Comparison of ENCODE assay signal across 16 cellular contexts in the genomic region with DNA sequence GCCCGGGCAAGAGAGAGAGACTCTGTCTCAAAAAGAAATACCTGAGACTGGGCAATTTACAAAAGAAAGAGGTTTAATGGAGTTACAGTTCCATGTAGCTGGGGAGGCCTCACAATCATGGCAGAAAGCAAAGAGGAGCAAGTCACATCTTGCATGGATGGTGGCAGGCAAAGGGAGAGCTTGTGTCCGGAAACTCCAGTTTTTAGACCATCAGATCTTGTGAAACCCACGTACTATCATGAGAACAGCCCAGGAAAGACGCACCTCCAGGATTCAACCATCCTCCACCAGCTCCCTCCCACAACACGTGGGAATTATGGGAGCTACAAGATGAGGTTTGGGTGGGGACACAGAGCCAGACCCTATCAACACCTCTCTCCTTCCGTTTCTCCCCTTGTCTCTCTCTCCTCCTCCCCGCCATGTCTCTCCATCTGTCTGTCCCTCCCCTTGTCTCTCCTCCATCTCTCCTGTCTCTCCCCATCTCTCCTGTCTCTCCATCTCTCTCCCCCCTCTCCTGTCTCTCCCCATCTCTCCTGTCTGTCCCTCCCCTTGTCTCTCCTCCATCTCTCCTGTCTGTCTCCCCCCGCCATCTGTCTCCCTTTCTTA. TPM values are rescaled to one million over a fixed set of nuclear protein-coding genes. Genes with fewer than 3 reads are reported as not detected.
DNase-seq lines count a peak whose midpoint lies in the region; ATAC-seq, FAIRE-seq and TF ChIP-seq lines count a peak whose summit lies in the region.
"Had no signal": no experiment of that assay in that cellular context is flagged by ENCODE, and none has a peak within 500 bp of the region (broad histone marks: within the 10 kb centered on the region; RNA-seq: fewer than 3 reads in every experiment).

No MANE protein-coding gene starts in this region.

- H3K27ac ChIP-seq in WERI-Rb-1 (0 out of 2 replicates have a peak overlapping the region, but pooled peaks have one; percentile 37), H1 (ENCODE audit: low read depth, low read length) (no peak overlapping the region)
- H3K27ac ChIP-seq: coronary artery had no signal

- no peak for FAIRE-seq in H1 (lab: Jason Lieb, UNC)
- FAIRE-seq: astrocyte, islet of Langerhans had no signal

- no peak overlapping the region for H3K4me3 ChIP-seq in WERI-Rb-1 (ENCODE audit: low read depth, low read length)
- no peak overlapping the region for H3K4me3 ChIP-seq in H1 (ENCODE audit: extremely low read depth in 1 of 4, insufficient read depth in 2 of 4, low read depth in 3 of 4, low read length in 4 of 4)
- H3K4me3 ChIP-seq: coronary artery had no signal

- 90% methylated on average over 8 of the region's 8 CpGs; no CpG with 5 or more reads in 1 of the 2 experiments for WGBS in H1 (ENCODE audit: extremely low coverage in 1 of 2, insufficient coverage in 1 of 2, insufficient read length in 1 of 2, insufficient replicate concordance in 2 of 2, low coverage in 1 of 2, low lambda C conversion rate in 2 of 2, missing lambda C conversion rate in 1 of 2), 2 experiments

- H3K79me2 ChIP-seq in H1 (ENCODE audit: control insufficient read depth in 1 of 2, insufficient read depth in 2 of 2, low read length in 2 of 2) = no peaks in the 10 kb centered on the region

- no peak overlapping the region for H2BK20ac ChIP-seq in H1 (ENCODE audit: low read length)

- no peak for TF ChIP-seq CTCF in WERI-Rb-1 (IDR thresholded peaks at IDR 0.05; ENCODE audit: low read depth, low read length)
- TF ChIP-seq CTCF in H1 (IDR thresholded peaks at IDR 0.05; ENCODE audit: control extremely low read depth in 1 of 3, insufficient read depth in 1 of 3, low read depth in 1 of 3, low read length in 3 of 3) = no peak
- no peak for TF ChIP-seq CTCF in GM10248 (IDR thresholded peaks at IDR 0.05; ENCODE audit: control extremely low read depth, extremely low read depth, low read depth, missing control alignments)

- no peak overlapping the region for H3K56ac ChIP-seq in H1 (replicated peaks; ENCODE audit: insufficient read length, low read depth, low read length)

- no peaks in the 10 kb centered on the region for H3K23me2 ChIP-seq in H1 (ENCODE audit: low read depth, low read length)

- H3K4me1 Mint-ChIP-seq in stimulated activated naive CD8-positive, alpha-beta T cell treated with anti-CD3 and anti-CD28 coated beads, Interleukin-15, Interleukin-2, amounts not matched to agents 100 ng/mL and 50 ng/mL, for 24 hours (ENCODE audit: low read depth) = peaks cover 52% of the 10 kb centered on the region
- peaks cover 99% of the 10 kb centered on the region for H3K4me1 Mint-ChIP-seq in stimulated activated naive CD8-positive, alpha-beta T cell treated with anti-CD3 and anti-CD28 coated beads, Interleukin-15, amount 100 ng/mL, for 72 hours

- no peaks in the 10 kb centered on the region for H3K9me3 Mint-ChIP-seq in stimulated activated naive CD8-positive, alpha-beta T cell treated with anti-CD3 and anti-CD28 coated beads, Interleukin-15, Interleukin-2, amounts not matched to agents 100 ng/mL and 50 ng/mL, for 24 hours
- H3K9me3 Mint-ChIP-seq in stimulated activated naive CD8-positive, alpha-beta T cell treated with anti-CD3 and anti-CD28 coated beads, Interleukin-15, amount 100 ng/mL, for 72 hours = no peaks in the 10 kb centered on the region

- DNase-seq in stimulated activated naive CD8-positive, alpha-beta T cell treated with anti-CD3 and anti-CD28 coated beads, Interleukin-15, amount 100 ng/mL, for 72 hours = no peak
- DNase-seq in WERI-Rb-1 = no peak
- DNase-seq in H1 (ENCODE audit: low read depth in 1 of 2, low spot score in 2 of 2) = no peak
- DNase-seq in GM10248 (ENCODE audit: extremely low spot score) = no peak
- no peak for DNase-seq in stimulated activated CD8-positive, alpha-beta memory T cell treated with anti-CD3 and anti-CD28 coated beads, Interleukin-4, amount 100 ng/mL, for 48 hours
- DNase-seq in NCI-H2196 treated with DMSO at 0.1 percent for 48 hours (lab: John Stamatoyannopoulos, UW; ENCODE audit: unreplicated experiment) = no peak
- DNase-seq: DMS79 treated with DMSO at 0.1 percent for 48 hours; H7; mesenchymal stem cell; NK-92 treated with Interleukin-12 subunit alpha and Interleukin-12 subunit beta, amount 100 ng/mL, for 24 hours; occipital lobe; stimulated activated CD4-positive, alpha-beta T cell treated with anti-CD3 and anti-CD28 coated beads, Interleukin-4, amount 100 ng/mL, for 1 hour had no signal

- no peak for TF ChIP-seq POLR2A in H1 (IDR thresholded peaks at IDR 0.05; ENCODE audit: control extremely low read depth in 1 of 2, low read depth in 2 of 2, low read length in 2 of 2)

- CTCF ChIA-PET in H1 (lab: Charles Lee; ENCODE audit: partially characterized antibody) = interaction anchor here (0.7 to 2.8 kb wide), 10 partner anchors 9 to 140 kb away, joined by 3 to 7 read pairs (median 4); no protein-coding TSS in a partner anchor
- CTCF ChIA-PET in GM10248 (lab: Yijun Ruan, JAX) = interaction anchor here (0.9 to 2.4 kb wide), 4 partner anchors 9 to 21 kb away, joined by 3 to 10 read pairs (median 4); a partner anchor contains a TSS

- no peak overlapping the region for H3K14ac ChIP-seq in H1 (ENCODE audit: insufficient read length)

- no peak overlapping the region for H4K5ac ChIP-seq in H1 (ENCODE audit: insufficient read length, low read depth, low read length)

- no peak overlapping the region for H3K4me2 ChIP-seq in H1 (ENCODE audit: insufficient read depth in 1 of 2, low read depth in 2 of 2, low read length in 2 of 2)

- peaks cover 40% of the 10 kb centered on the region for H3K36me3 Mint-ChIP-seq in stimulated activated naive CD8-positive, alpha-beta T cell treated with anti-CD3 and anti-CD28 coated beads, Interleukin-15, Interleukin-2, amounts not matched to agents 100 ng/mL and 50 ng/mL, for 24 hours (ENCODE audit: low read depth)

- no peak overlapping the region; the same call in 1 of the 2 replicates for H4K8ac ChIP-seq in H1 (ENCODE audit: extremely low read depth, insufficient read depth, low read length)

- POLR2A ChIA-PET in H1 (lab: Charles Lee; ENCODE audit: partially characterized antibody) = interaction anchor here (0.6 to 10.3 kb wide), 30 partner anchors 9 to 312 kb away, joined by 3 to 116 read pairs (median 4); a partner anchor contains a TSS
- POLR2A ChIA-PET in GM10248 (lab: Yijun Ruan, JAX) = no interaction called here

- H4K91ac ChIP-seq in H1 (replicated peaks; ENCODE audit: insufficient read length, low read length) = no peak overlapping the region

- H2AK5ac ChIP-seq in H1 (ENCODE audit: low read depth, low read length) = no peak overlapping the region

- peak overlapping the region; percentile 0 for H3K4me3 Mint-ChIP-seq in stimulated activated naive CD8-positive, alpha-beta T cell treated with anti-CD3 and anti-CD28 coated beads, Interleukin-15, Interleukin-2, amounts not matched to agents 100 ng/mL and 50 ng/mL, for 24 hours
- peak overlapping the region in 1 of 2 donors; percentile 29 for H3K4me3 Mint-ChIP-seq in stimulated activated naive CD8-positive, alpha-beta T cell treated with anti-CD3 and anti-CD28 coated beads, Interleukin-15, amount 100 ng/mL, for 72 hours

- TF ChIP-seq EP300 in H1 (IDR thresholded peaks at IDR 0.05; ENCODE audit: borderline replicate concordance in 1 of 2, low read depth in 2 of 2, low read length in 2 of 2) = no peak

- no peak overlapping the region for H3K4ac ChIP-seq in H1 (replicated peaks; ENCODE audit: insufficient read length, low read depth, low read length)

- H3K36me3 ChIP-seq in WERI-Rb-1 = peaks cover 50% of the 10 kb centered on the region
- peaks cover 0 to 62% (median 19%) of the 10 kb centered on the region in 4 experiments; a peak in 5 of 8 replicates for H3K36me3 ChIP-seq in H1 (ENCODE audit: control insufficient read depth in 2 of 4, insufficient read depth in 4 of 4, low read length in 3 of 4)

- no peak overlapping the region for H3K23ac ChIP-seq in H1 (ENCODE audit: insufficient read length)

- H3K27ac Mint-ChIP-seq in stimulated activated naive CD8-positive, alpha-beta T cell treated with anti-CD3 and anti-CD28 coated beads, Interleukin-15, Interleukin-2, amounts not matched to agents 100 ng/mL and 50 ng/mL, for 24 hours = peak overlapping the region; percentile 69
- H3K27ac Mint-ChIP-seq in stimulated activated naive CD8-positive, alpha-beta T cell treated with anti-CD3 and anti-CD28 coated beads, Interleukin-15, amount 100 ng/mL, for 72 hours = peak overlapping the region in 1 of 2 donors; percentile 93

- no peak overlapping the region for H2BK5ac ChIP-seq in H1 (ENCODE audit: low read depth, low read length)

- no peak for ATAC-seq in stimulated activated naive CD8-positive, alpha-beta T cell treated with anti-CD3 and anti-CD28 coated beads, Interleukin-15, amount 100 ng/mL, for 72 hours

- no peak overlapping the region for H2BK120ac ChIP-seq in H1 (replicated peaks; ENCODE audit: low read depth, low read length)

- TF ChIP-seq RAD21 in H1 (IDR thresholded peaks at IDR 0.05 in 1 of 2, conservative IDR thresholded peaks at IDR 0.05 in 1 of 2; ENCODE audit: low read depth in 2 of 2, low read length in 2 of 2) = no peak

- H2BK12ac ChIP-seq in H1 (ENCODE audit: low read depth, low read length) = no peak overlapping the region

- H3K9me3 ChIP-seq in WERI-Rb-1 (ENCODE audit: severe bottlenecking) (no peaks in the 10 kb centered on the region), H1 (ENCODE audit: insufficient read depth in 2 of 2, low read depth in 1 of 2, low read length in 1 of 2) (no peaks in the 10 kb centered on the region)

- no peaks in the 10 kb centered on the region for H3K27me3 Mint-ChIP-seq in stimulated activated naive CD8-positive, alpha-beta T cell treated with anti-CD3 and anti-CD28 coated beads, Interleukin-15, Interleukin-2, amounts not matched to agents 100 ng/mL and 50 ng/mL, for 24 hours
- no peaks in the 10 kb centered on the region for H3K27me3 Mint-ChIP-seq in stimulated activated naive CD8-positive, alpha-beta T cell treated with anti-CD3 and anti-CD28 coated beads, Interleukin-15, amount 100 ng/mL, for 72 hours

- H3K18ac ChIP-seq in H1 (ENCODE audit: extremely low read depth, low read length) = no peak overlapping the region

- no peak overlapping the region for H2BK15ac ChIP-seq in H1 (ENCODE audit: low read length)

- H3K4me1 ChIP-seq in H1 (replicated peaks in 1 of 4; ENCODE audit: control insufficient read depth in 3 of 4, insufficient read depth in 4 of 4, low read length in 3 of 4) = peaks cover 0 to 7% (median 0%) of the 10 kb centered on the region in 4 experiments; a peak in 4 of 7 replicates

- H3K79me1 ChIP-seq in H1 (ENCODE audit: low read depth, low read length) = no peaks in the 10 kb centered on the region; the same call in none of the 2 replicates

- no peak overlapping the region for H3K9ac ChIP-seq in H1 (replicated peaks in 1 of 4; ENCODE audit: extremely low read depth in 1 of 4, low read depth in 3 of 4, low read length in 3 of 4)

- H3K27me3 ChIP-seq in WERI-Rb-1 (ENCODE audit: insufficient read depth, low read depth, severe bottlenecking) = no peaks in the 10 kb centered on the region
- H3K27me3 ChIP-seq in H1 (replicated peaks in 1 of 4; ENCODE audit: control insufficient read depth in 3 of 4, extremely low read depth in 1 of 4, insufficient read depth in 3 of 4, low read length in 3 of 4) = no peaks in the 10 kb centered on the region

- H2AFZ ChIP-seq in H1 (ENCODE audit: low read length) = no peak overlapping the region

- peaks cover 2 to 21% of the 10 kb centered on the region in 2 experiments for H4K20me1 ChIP-seq in H1 (replicated peaks in 1 of 2; ENCODE audit: control insufficient read depth in 1 of 2, insufficient read depth in 2 of 2, low read length in 2 of 2)

RNA-seq across cellular contexts. Expression of a gene that starts 10.0 kb away (rescaled TPM):
- 274 and 281 TPM in 2 replicates for total RNA-seq in H1 (2021; fragmentation: NEBNext Ultra II Directional; extraction: Animal tissue kit (Norgen Biotek cat#: 25700))
- 381 and 483 TPM in 2 replicates for polyA plus RNA-seq in H1 (2011; rRNA removed)
- polyA plus RNA-seq in H1 (2011; cell fraction: cytosol; rRNA removed) = 378 TPM
- polyA plus RNA-seq in H1 (2011; cell fraction: nucleus; rRNA removed) = 283 TPM
- 286 to 416 TPM (median 379 TPM) in 4 replicates for polyA plus RNA-seq in H1 (2012, experiment 1 of 2)
- 296 TPM for polyA plus RNA-seq in H1 (2012, experiment 2 of 2)
- polyA plus RNA-seq in H1 (2013, experiment 1 of 2) = 195 TPM
- 204 TPM for polyA plus RNA-seq in H1 (2013, experiment 2 of 2)
- 110 and 140 TPM in 2 replicates for polyA minus RNA-seq in H1 (2011; rRNA and poly(A)+ RNA removed)
- polyA minus RNA-seq in H1 (2011; cell fraction: cytosol; rRNA and poly(A)+ RNA removed) = 128 TPM
- 125 TPM for polyA minus RNA-seq in H1 (2011; cell fraction: nucleus; rRNA and poly(A)+ RNA removed)

RNA-seq across cellular contexts. Expression of a gene that starts 18.2 kb away (rescaled TPM):
- total RNA-seq in H1 (2021; fragmentation: NEBNext Ultra II Directional; extraction: Animal tissue kit (Norgen Biotek cat#: 25700)) = 41.8 and 43.6 TPM in 2 replicates
- polyA plus RNA-seq in H1 (2011; rRNA removed) = 31.4 and 40.2 TPM in 2 replicates
- 36.8 TPM for polyA plus RNA-seq in H1 (2011; cell fraction: cytosol; rRNA removed)
- polyA plus RNA-seq in H1 (2011; cell fraction: nucleus; rRNA removed) = 67.4 TPM
- polyA plus RNA-seq in H1 (2012, experiment 1 of 2) = 26.5 to 43.1 TPM (median 35.3 TPM) in 4 replicates
- 29.2 TPM for polyA plus RNA-seq in H1 (2012, experiment 2 of 2)
- 16.7 TPM for polyA plus RNA-seq in H1 (2013, experiment 1 of 2)
- 16.2 TPM for polyA plus RNA-seq in H1 (2013, experiment 2 of 2)
- 13.6 and 19.9 TPM in 2 replicates for polyA minus RNA-seq in H1 (2011; rRNA and poly(A)+ RNA removed)
- 28.4 TPM for polyA minus RNA-seq in H1 (2011; cell fraction: cytosol; rRNA and poly(A)+ RNA removed)
- 25.1 TPM for polyA minus RNA-seq in H1 (2011; cell fraction: nucleus; rRNA and poly(A)+ RNA removed)

RNA-seq across cellular contexts. Expression of a gene that starts 18.6 kb away (rescaled TPM):
- total RNA-seq in H1 (2021; fragmentation: NEBNext Ultra II Directional; extraction: Animal tissue kit (Norgen Biotek cat#: 25700)) = 342 and 355 TPM in 2 replicates
- 693 and 947 TPM in 2 replicates for polyA plus RNA-seq in H1 (2011; rRNA removed)
- polyA plus RNA-seq in H1 (2011; cell fraction: cytosol; rRNA removed) = 779 TPM
- 730 TPM for polyA plus RNA-seq in H1 (2011; cell fraction: nucleus; rRNA removed)
- 475 to 711 TPM (median 640 TPM) in 4 replicates for polyA plus RNA-seq in H1 (2012, experiment 1 of 2)
- 958 TPM for polyA plus RNA-seq in H1 (2012, experiment 2 of 2)
- 575 TPM for polyA plus RNA-seq in H1 (2013, experiment 1 of 2)
- polyA plus RNA-seq in H1 (2013, experiment 2 of 2) = 562 TPM
- polyA minus RNA-seq in H1 (2011; rRNA and poly(A)+ RNA removed) = 186 and 191 TPM in 2 replicates
- polyA minus RNA-seq in H1 (2011; cell fraction: cytosol; rRNA and poly(A)+ RNA removed) = 297 TPM
- polyA minus RNA-seq in H1 (2011; cell fraction: nucleus; rRNA and poly(A)+ RNA removed) = 155 TPM

RNA-seq across cellular contexts. Expression of a gene that starts 45.2 kb away (rescaled TPM):
- 25.6 and 29.7 TPM in 2 replicates for total RNA-seq in H1 (2021; fragmentation: NEBNext Ultra II Directional; extraction: Animal tissue kit (Norgen Biotek cat#: 25700))
- polyA plus RNA-seq in H1 (2011; rRNA removed) = 10.4 and 17.4 TPM in 2 replicates
- polyA plus RNA-seq in H1 (2011; cell fraction: cytosol; rRNA removed) = 11.0 TPM
- polyA plus RNA-seq in H1 (2011; cell fraction: nucleus; rRNA removed) = 75.8 TPM
- polyA plus RNA-seq in H1 (2012, experiment 1 of 2) = 24.0 to 35.6 TPM (median 26.9 TPM) in 4 replicates
- 20.8 TPM for polyA plus RNA-seq in H1 (2012, experiment 2 of 2)
- polyA plus RNA-seq in H1 (2013, experiment 1 of 2) = 22.9 TPM
- polyA plus RNA-seq in H1 (2013, experiment 2 of 2) = 19.2 TPM
- polyA minus RNA-seq in H1 (2011; rRNA and poly(A)+ RNA removed) = 7.3 and 11.6 TPM in 2 replicates
- 17.7 TPM for polyA minus RNA-seq in H1 (2011; cell fraction: cytosol; rRNA and poly(A)+ RNA removed)
- 32.0 TPM for polyA minus RNA-seq in H1 (2011; cell fraction: nucleus; rRNA and poly(A)+ RNA removed)

RNA-seq across cellular contexts. Expression of a gene that starts 58.7 kb away (rescaled TPM):
- 522 and 551 TPM in 2 replicates for total RNA-seq in H1 (2021; fragmentation: NEBNext Ultra II Directional; extraction: Animal tissue kit (Norgen Biotek cat#: 25700))
- polyA plus RNA-seq in H1 (2011; rRNA removed) = 189 and 349 TPM in 2 replicates
- 238 TPM for polyA plus RNA-seq in H1 (2011; cell fraction: cytosol; rRNA removed)
- 235 TPM for polyA plus RNA-seq in H1 (2011; cell fraction: nucleus; rRNA removed)
- 294 to 464 TPM (median 423 TPM) in 4 replicates for polyA plus RNA-seq in H1 (2012, experiment 1 of 2)
- 443 TPM for polyA plus RNA-seq in H1 (2012, experiment 2 of 2)
- 346 TPM for polyA plus RNA-seq in H1 (2013, experiment 1 of 2)
- 345 TPM for polyA plus RNA-seq in H1 (2013, experiment 2 of 2)
- polyA minus RNA-seq in H1 (2011; rRNA and poly(A)+ RNA removed) = 314 and 396 TPM in 2 replicates
- polyA minus RNA-seq in H1 (2011; cell fraction: cytosol; rRNA and poly(A)+ RNA removed) = 453 TPM
- 127 TPM for polyA minus RNA-seq in H1 (2011; cell fraction: nucleus; rRNA and poly(A)+ RNA removed)
